ENCODE assay signal across 11 cellular contexts in the genomic region with DNA sequence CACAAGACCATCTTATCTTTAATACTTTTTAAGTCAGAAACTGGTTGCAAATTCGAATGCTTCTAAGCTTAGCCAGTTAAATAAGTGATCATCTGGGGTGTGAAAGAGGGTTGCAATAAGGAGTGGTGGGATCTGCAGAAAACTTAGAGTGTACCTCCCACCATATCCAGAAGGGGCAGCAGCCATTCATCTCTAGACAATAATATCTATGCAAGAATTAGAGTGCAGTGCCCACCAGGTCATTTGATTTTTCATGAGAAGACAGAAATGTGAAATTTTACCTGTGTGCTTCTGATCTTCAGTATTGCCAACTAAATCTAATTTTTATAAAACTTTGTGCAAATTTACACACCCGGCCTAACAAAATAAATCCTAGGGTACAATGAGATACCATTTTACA.
A peak's percentile ranks its signal among the peaks of the same experiment; 100 is the strongest.
DNase-seq lines count a peak whose midpoint lies in the region; ATAC-seq and TF ChIP-seq lines count a peak whose summit lies in the region.
"Had no signal": no experiment of that assay in that cellular context is flagged by ENCODE, and none has a peak within 500 bp of the region (broad histone marks: within the 10 kb centered on the region; RNA-seq: fewer than 3 reads in every experiment).

No MANE protein-coding gene starts in this region.

- H3K4me1 Mint-ChIP-seq in WTC11 (peaks cover 9% of the 10 kb centered on the region; the same call in 1 of the 2 replicates), osteocyte (ENCODE audit: unreplicated experiment) (no peaks in the 10 kb centered on the region)
- H3K4me1 Mint-ChIP-seq in activated T-helper 17 cell treated with anti-CD3 and anti-CD28 coated beads, Interleukin-2, amount 50 U/mL, for 72 hours = peaks cover 5% of the 10 kb centered on the region

- CTCF ChIA-PET in WTC11 (lab: Charles Lee) = no interaction called here

- TF ChIP-seq RAD21 in Ishikawa (IDR thresholded peaks at IDR 0.05; ENCODE audit: low read depth) = peak; percentile 43

- no peak for TF ChIP-seq EP300 in Ishikawa (IDR thresholded peaks at IDR 0.05; ENCODE audit: borderline replicate concordance)

- ATAC-seq in WTC11 (peak; percentile 51), HG03095 (IDR thresholded peaks at IDR 0.05; ENCODE audit: unreplicated experiment) (no peak)
- ATAC-seq in activated T-helper 17 cell treated with anti-CD3 and anti-CD28 coated beads, Interleukin-2, amount 50 U/mL, for 72 hours (replicated peaks) = no peak

- no peaks in the 10 kb centered on the region for H3K27me3 Mint-ChIP-seq in WTC11 (ENCODE audit: low read depth)
- no peaks in the 10 kb centered on the region for H3K27me3 Mint-ChIP-seq in osteocyte (ENCODE audit: unreplicated experiment)
- H3K27me3 Mint-ChIP-seq in activated T-helper 17 cell treated with anti-CD3 and anti-CD28 coated beads, Interleukin-2, amount 50 U/mL, for 72 hours = no peaks in the 10 kb centered on the region

- peak; percentile 47 for DNase-seq in NCI-H82 (lab: John Stamatoyannopoulos, UW)
- no peak for DNase-seq in NCI-H82 treated with DMSO at 0.1 percent for 48 hours (lab: John Stamatoyannopoulos, UW; ENCODE audit: unreplicated experiment)
- no peak for DNase-seq in WTC11 (ENCODE audit: low spot score)
- DNase-seq in osteocyte (ENCODE audit: extremely low spot score, unreplicated experiment) = no peak
- no peak for DNase-seq in DMS79 treated with DMSO at 0.1 percent for 48 hours (lab: John Stamatoyannopoulos, UW)
- DNase-seq: activated CD4-positive, alpha-beta T cell treated with anti-CD3 and anti-CD28 coated beads for 1 hour; activated naive CD4-positive, alpha-beta T cell treated with Interleukin-2 at 50 U/mL for 16 hours; NCI-H1092 had no signal

- no peaks in the 10 kb centered on the region for H3K36me3 Mint-ChIP-seq in WTC11
- no peaks in the 10 kb centered on the region for H3K36me3 Mint-ChIP-seq in osteocyte (ENCODE audit: unreplicated experiment)
- H3K36me3 Mint-ChIP-seq in activated T-helper 17 cell treated with anti-CD3 and anti-CD28 coated beads, Interleukin-2, amount 50 U/mL, for 72 hours (ENCODE audit: low read depth) = no peaks in the 10 kb centered on the region

- H3K9me3 Mint-ChIP-seq in WTC11 (peaks cover 2% of the 10 kb centered on the region; the same call in 1 of the 2 replicates), osteocyte (ENCODE audit: unreplicated experiment) (no peaks in the 10 kb centered on the region)
- no peaks in the 10 kb centered on the region for H3K9me3 Mint-ChIP-seq in activated T-helper 17 cell treated with anti-CD3 and anti-CD28 coated beads, Interleukin-2, amount 50 U/mL, for 72 hours

- H3K4me3 Mint-ChIP-seq in WTC11 = no peak overlapping the region
- H3K4me3 Mint-ChIP-seq in osteocyte (ENCODE audit: unreplicated experiment) = no peak overlapping the region
- no peak overlapping the region for H3K4me3 Mint-ChIP-seq in activated T-helper 17 cell treated with anti-CD3 and anti-CD28 coated beads, Interleukin-2, amount 50 U/mL, for 72 hours

- POLR2A ChIA-PET in WTC11 (lab: Charles Lee) = no interaction called here

- no peak for TF ChIP-seq CTCF in WTC11 (IDR thresholded peaks at IDR 0.05)
- TF ChIP-seq CTCF in osteocyte (IDR thresholded peaks at IDR 0.05) = peak; percentile 30

- no peak overlapping the region for H3K27ac Mint-ChIP-seq in WTC11
- no peak overlapping the region for H3K27ac Mint-ChIP-seq in osteocyte (ENCODE audit: unreplicated experiment)
- H3K27ac Mint-ChIP-seq in activated T-helper 17 cell treated with anti-CD3 and anti-CD28 coated beads, Interleukin-2, amount 50 U/mL, for 72 hours = no peak overlapping the region

TF ChIP-seq in Ishikawa, 13 proteins besides CTCF, POLR2A, EP300 and RAD21 (continues in another document):
- TF ChIP-seq TAF1 (IDR thresholded peaks at IDR 0.05; ENCODE audit: low read depth) (no peak), EGR1 (IDR thresholded peaks at IDR 0.05) (no peak), CREB1 (IDR thresholded peaks at IDR 0.05; ENCODE audit: low read depth) (no peak), TCF12 (IDR thresholded peaks at IDR 0.05; ENCODE audit: low read depth) (no peak), TEAD4 (IDR thresholded peaks at IDR 0.05) (no peak), USF1 (IDR thresholded peaks at IDR 0.05) (no peak), ZBTB7A (IDR thresholded peaks at IDR 0.05; ENCODE audit: low read depth) (no peak), MAX (IDR thresholded peaks at IDR 0.05) (no peak), FOXM1 (IDR thresholded peaks at IDR 0.05; ENCODE audit: borderline replicate concordance, low read depth) (no peak), NFIC (IDR thresholded peaks at IDR 0.05) (no peak), CEBPB (IDR thresholded peaks at IDR 0.05) (no peak)

TF ChIP-seq in WTC11, 78 proteins besides CTCF, POLR2A, EP300 and RAD21 (continues in another document):
- TF ChIP-seq, protein P1, sequence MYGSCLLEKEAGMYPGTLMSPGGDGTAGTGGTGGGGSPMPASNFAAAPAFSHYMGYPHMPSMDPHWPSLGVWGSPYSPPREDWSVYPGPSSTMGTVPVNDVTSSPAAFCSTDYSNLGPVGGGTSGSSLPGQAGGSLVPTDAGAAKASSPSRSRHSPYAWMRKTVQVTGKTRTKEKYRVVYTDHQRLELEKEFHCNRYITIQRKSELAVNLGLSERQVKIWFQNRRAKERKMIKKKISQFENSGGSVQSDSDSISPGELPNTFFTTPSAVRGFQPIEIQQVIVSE (CRISPR knock-in tag; IDR thresholded peaks at IDR 0.05; ENCODE audit: borderline replicate concordance) = no peak
- TF ChIP-seq STAT6 (CRISPR knock-in tag; conservative IDR thresholded peaks at IDR 0.05; ENCODE audit: low read depth) (no peak), ZNF512 (CRISPR knock-in tag; IDR thresholded peaks at IDR 0.05; ENCODE audit: borderline replicate concordance) (no peak), FOXJ3 (CRISPR knock-in tag; IDR thresholded peaks at IDR 0.05; ENCODE audit: borderline replicate concordance) (no peak), EMX1 (CRISPR knock-in tag; IDR thresholded peaks at IDR 0.05) (no peak), RORB (CRISPR knock-in tag; IDR thresholded peaks at IDR 0.05) (no peak), NR1H2 (CRISPR knock-in tag; IDR thresholded peaks at IDR 0.05) (no peak), E2F4 (CRISPR knock-in tag; IDR thresholded peaks at IDR 0.05; ENCODE audit: borderline replicate concordance, low read depth) (no peak), ZBTB21 (CRISPR knock-in tag; IDR thresholded peaks at IDR 0.05; ENCODE audit: borderline replicate concordance) (no peak), CREM (CRISPR knock-in tag; IDR thresholded peaks at IDR 0.05) (no peak), TEAD1 (CRISPR knock-in tag; IDR thresholded peaks at IDR 0.05) (no peak), NFE2L1 (CRISPR knock-in tag; IDR thresholded peaks at IDR 0.05) (no peak)
